1 cellular context compared by ENCODE assay signal in the genomic region with DNA sequence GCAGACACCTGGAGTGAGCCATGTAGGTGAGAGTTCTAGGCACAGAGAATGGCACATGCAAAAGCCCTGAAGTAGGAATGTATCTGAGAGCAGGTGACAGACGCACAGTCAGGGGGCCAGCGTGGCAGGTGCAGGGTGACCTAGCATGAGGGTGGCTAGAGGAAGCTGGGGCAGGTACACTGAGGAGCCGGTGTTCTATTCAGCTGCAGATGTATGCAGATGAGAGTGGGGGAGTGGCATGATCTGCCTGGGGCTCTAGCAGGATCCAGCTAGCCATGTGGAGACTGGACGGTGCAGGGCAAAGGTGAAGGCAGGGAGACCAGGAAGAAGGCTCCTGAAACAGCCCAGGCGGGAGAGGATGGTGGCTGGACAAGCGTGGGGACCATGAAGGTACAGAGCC.
TF ChIP-seq lines count a peak whose summit lies in the region.

No MANE protein-coding gene starts in this region.

TF ChIP-seq in H1, 55 proteins besides CTCF, POLR2A, EP300 and RAD21:
- TF ChIP-seq TEAD4 (IDR thresholded peaks at IDR 0.05; ENCODE audit: low read depth, low read length) = 0 out of 2 replicates have a peak, but pooled peaks have one; percentile 1
- TF ChIP-seq TCF12 (IDR thresholded peaks at IDR 0.05; ENCODE audit: low read depth, low read length) = peak; percentile 82
- TF ChIP-seq SIN3A (conservative IDR thresholded peaks at IDR 0.05 in 1 of 2, IDR thresholded peaks at IDR 0.05 in 1 of 2; ENCODE audit: low read depth in 1 of 2, low read length in 2 of 2) = peak in 1 of 2 experiments; percentile 80; a peak in 2 of 4 replicates
- TF ChIP-seq MAFK (IDR thresholded peaks at IDR 0.05; ENCODE audit: low read depth, low read length) = no peak
- TF ChIP-seq, protein P1, sequence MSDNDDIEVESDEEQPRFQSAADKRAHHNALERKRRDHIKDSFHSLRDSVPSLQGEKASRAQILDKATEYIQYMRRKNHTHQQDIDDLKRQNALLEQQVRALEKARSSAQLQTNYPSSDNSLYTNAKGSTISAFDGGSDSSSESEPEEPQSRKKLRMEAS (IDR thresholded peaks at IDR 0.05) = peak; percentile 70
- peak; percentile 30; the same call in 1 of the 2 replicates for TF ChIP-seq GABPA (IDR thresholded peaks at IDR 0.05; ENCODE audit: borderline replicate concordance, insufficient read depth, low read length)
- TF ChIP-seq CHD1 (IDR thresholded peaks at IDR 0.05; ENCODE audit: low read depth, low read length) = no peak
